9 cellular contexts compared by ENCODE assay signal in genomic region chr16:14301150-14302030, GRCh38.
A peak's percentile ranks its signal among the peaks of the same experiment; 100 is the strongest.
DNase-seq lines count a peak whose midpoint lies in the region.
"Had no signal": no experiment of that assay in that cellular context is flagged by ENCODE, and none has a peak within 500 bp of the region (broad histone marks: within the 10 kb centered on the region; RNA-seq: fewer than 3 reads in every experiment).

No MANE protein-coding gene starts in this region.

- H3K36me3 ChIP-seq in ACC112 (ENCODE audit: insufficient read depth, low read length) (no peaks in the 10 kb centered on the region), SJSA1 (peaks cover 24% of the 10 kb centered on the region)

- peak overlapping the region; percentile 75 for H3K4me3 ChIP-seq in ACC112 (ENCODE audit: low read depth, low read length)
- H3K4me3 ChIP-seq in SJSA1: peak overlapping the region; percentile 45

- no peaks in the 10 kb centered on the region for H3K9me3 ChIP-seq in SJSA1 (replicated peaks)

- peaks cover 21% of the 10 kb centered on the region for H3K4me1 ChIP-seq in ACC112 (ENCODE audit: control insufficient read depth, insufficient read depth, low read length, unreplicated experiment)
- peaks cover 29% of the 10 kb centered on the region for H3K4me1 ChIP-seq in SJSA1 (replicated peaks)

- H2AFZ ChIP-seq in ACC112 (ENCODE audit: low read length, unreplicated experiment): peak overlapping the region; percentile 7

- DNase-seq in GM19240 (ENCODE audit: insufficient read length, low spot score) (peak; percentile 39), SJSA1 (ENCODE audit: low read depth in 1 of 2, low spot score in 2 of 2) (peak in 1 of 2 experiments; percentile 61), myocyte (ENCODE audit: low read depth) (peak; percentile 49), cortex of kidney (lab: John Stamatoyannopoulos, UW) (no peak), HuH-7 (ENCODE audit: low spot score) (no peak), NCI-H128 (lab: John Stamatoyannopoulos, UW; ENCODE audit: unreplicated experiment) (no peak)
- DNase-seq in effector CD8-positive, alpha-beta T cell (lab: John Stamatoyannopoulos, UW): peak; percentile 41

- H3K27ac ChIP-seq in ACC112 (ENCODE audit: low read depth, low read length): peak overlapping the region; percentile 44; the same call in 1 of the 2 replicates
- peak overlapping the region; percentile 74 for H3K27ac ChIP-seq in SJSA1
- H3K27ac ChIP-seq: HL-60 had no signal

- H3K27me3 ChIP-seq in ACC112 (ENCODE audit: insufficient read depth, low read length) (no peaks in the 10 kb centered on the region), SJSA1 (replicated peaks) (no peaks in the 10 kb centered on the region)

- peaks cover 43% of the 10 kb centered on the region for H3K79me2 ChIP-seq in ACC112 (ENCODE audit: control insufficient read depth, insufficient read depth, low read length, unreplicated experiment)

Comparison
In these comparisons a context has a peak if more than half of its experiments do, and no peak if none do; other contexts are left out.
1. DNase-seq: peak in GM19240 (single experiment), effector CD8-positive, alpha-beta T cell (single experiment) and myocyte (single experiment); none in cortex of kidney (single experiment), HuH-7 (single experiment) and NCI-H128 (single experiment).